ENCODE assay signal across 11 cellular contexts in the genomic region with DNA sequence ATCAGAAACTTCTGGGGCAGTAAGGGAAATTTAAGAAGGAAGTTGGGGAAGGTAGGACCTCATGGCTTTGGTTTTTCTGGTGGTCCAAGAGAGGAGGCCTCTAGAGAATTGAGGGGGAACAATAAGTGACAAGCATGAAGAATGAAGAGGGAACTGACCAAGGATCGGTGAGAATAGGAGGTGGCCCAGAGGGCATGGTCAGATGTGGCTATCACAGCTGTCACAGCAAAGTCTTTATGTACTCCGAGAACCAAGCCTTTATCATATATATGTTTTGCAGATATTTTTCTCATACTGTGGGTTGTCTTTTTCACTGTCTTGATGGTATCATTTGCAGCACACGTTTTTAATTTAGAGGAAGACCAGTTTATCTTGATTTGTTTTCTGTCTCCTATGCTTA.
DNase-seq lines count a peak whose midpoint lies in the region; ATAC-seq and TF ChIP-seq lines count a peak whose summit lies in the region.
"Had no signal": no experiment of that assay in that cellular context is flagged by ENCODE, and none has a peak within 500 bp of the region (broad histone marks: within the 10 kb centered on the region; RNA-seq: fewer than 3 reads in every experiment).

No MANE protein-coding gene starts in this region.

- peak overlapping the region; percentile 78 for H3K4me3 Mint-ChIP-seq in activated CD8-positive, alpha-beta memory T cell treated with anti-CD3 and anti-CD28 coated beads, Interleukin-2, amount 10 ng/mL, durations not matched to agents 7 days and 5 days
- H3K4me3 Mint-ChIP-seq in T-helper 17 cell (peak overlapping the region; percentile 90), mesothelial cell of epicardium (no peak overlapping the region)

- intact Hi-C loops in left lung (cut with DNase I) (no loop called here), testis (cut with DNase I; ENCODE audit: low total_unique reads) (no loop called here)

- no peak for TF ChIP-seq POLR2A in testis (IDR thresholded peaks at IDR 0.05)

- H3K9me3 ChIP-seq in T-helper 17 cell (ENCODE audit: control insufficient read depth, low read length, poor library complexity, severe bottlenecking) (no peaks in the 10 kb centered on the region), left lung (no peaks in the 10 kb centered on the region), testis (no peaks in the 10 kb centered on the region)
- H3K9me3 ChIP-seq: adrenal gland had no signal

- TF ChIP-seq CTCF in left lung (IDR thresholded peaks at IDR 0.05): no peak
- no peak for TF ChIP-seq CTCF in testis (IDR thresholded peaks at IDR 0.05)
- TF ChIP-seq CTCF in mesothelial cell of epicardium (IDR thresholded peaks at IDR 0.05; ENCODE audit: unreplicated experiment): no peak

- H3K27ac Mint-ChIP-seq in activated CD8-positive, alpha-beta memory T cell treated with anti-CD3 and anti-CD28 coated beads, Interleukin-2, amount 10 ng/mL, durations not matched to agents 7 days and 5 days: peak overlapping the region; percentile 98
- peak overlapping the region; percentile 98 for H3K27ac Mint-ChIP-seq in T-helper 17 cell
- H3K27ac Mint-ChIP-seq in mesothelial cell of epicardium: no peak overlapping the region

- H3K27me3 Mint-ChIP-seq in activated CD8-positive, alpha-beta memory T cell treated with anti-CD3 and anti-CD28 coated beads, Interleukin-2, amount 10 ng/mL, durations not matched to agents 7 days and 5 days: no peaks in the 10 kb centered on the region
- H3K27me3 Mint-ChIP-seq in T-helper 17 cell (no peaks in the 10 kb centered on the region), mesothelial cell of epicardium (ENCODE audit: low read depth) (no peaks in the 10 kb centered on the region)

- H3K4me1 ChIP-seq in left lung (peaks cover 20 to 67% of the 10 kb centered on the region in 2 donors), testis (peaks cover 28% of the 10 kb centered on the region)

- CTCF ChIA-PET in activated CD8-positive, alpha-beta memory T cell treated with anti-CD3 and anti-CD28 coated beads, Interleukin-2, amount 10 ng/mL, durations not matched to agents 7 days and 5 days (lab: Charles Lee): interaction anchor here (0.5 to 5.4 kb wide), 5 partner anchors 9 to 55 kb away, joined by 3 to 76 read pairs (median 5); no protein-coding TSS in a partner anchor

- DNase-seq in activated CD8-positive, alpha-beta memory T cell treated with anti-CD3 and anti-CD28 coated beads, Interleukin-2, amount 10 ng/mL, durations not matched to agents 7 days and 5 days: no peak
- DNase-seq in activated CD8-positive, alpha-beta memory T cell treated with anti-CD3 and anti-CD28 coated beads, Interleukin-2, amount 50 U/mL, for 4 hours: no peak
- DNase-seq in T-helper 17 cell (no peak), left lung (no peak), testis (no peak), mesothelial cell of epicardium (ENCODE audit: low spot score in 2 of 2, unreplicated experiment in 2 of 2) (no peak)
- DNase-seq in activated CD8-positive, alpha-beta memory T cell treated with anti-CD3 and anti-CD28 coated beads, Interleukin-2, amount 50 U/mL, for 48 hours: no peak
- DNase-seq: ACHN, adrenal gland, PC-9 had no signal

- H3K9me3 Mint-ChIP-seq in activated CD8-positive, alpha-beta memory T cell treated with anti-CD3 and anti-CD28 coated beads, Interleukin-2, amount 10 ng/mL, durations not matched to agents 7 days and 5 days (ENCODE audit: low read depth): no peaks in the 10 kb centered on the region
- H3K9me3 Mint-ChIP-seq in mesothelial cell of epicardium: peaks cover 13% of the 10 kb centered on the region

- peaks cover 64% of the 10 kb centered on the region for H3K36me3 Mint-ChIP-seq in activated CD8-positive, alpha-beta memory T cell treated with anti-CD3 and anti-CD28 coated beads, Interleukin-2, amount 10 ng/mL, durations not matched to agents 7 days and 5 days
- H3K36me3 Mint-ChIP-seq in T-helper 17 cell (ENCODE audit: low read depth) (peaks cover 15% of the 10 kb centered on the region), mesothelial cell of epicardium (peaks cover 28% of the 10 kb centered on the region)

- H3K27ac ChIP-seq in left lung (peak overlapping the region; percentile 89 to 95), testis (peak overlapping the region; percentile 47 to 70)
- H3K27ac ChIP-seq: PC-9 had no signal

- H3K4me1 Mint-ChIP-seq in activated CD8-positive, alpha-beta memory T cell treated with anti-CD3 and anti-CD28 coated beads, Interleukin-2, amount 10 ng/mL, durations not matched to agents 7 days and 5 days: peaks cover 81% of the 10 kb centered on the region
- H3K4me1 Mint-ChIP-seq in T-helper 17 cell (peaks cover 70% of the 10 kb centered on the region), mesothelial cell of epicardium (peaks cover 13% of the 10 kb centered on the region)

- WGBS in testis, 2 donors: 88 to 92% methylated on average over 3 of the region's 3 CpGs

- H3K36me3 ChIP-seq in left lung (no peaks in the 10 kb centered on the region), testis (ENCODE audit: low read depth, missing control alignments) (no peaks in the 10 kb centered on the region)
- H3K36me3 ChIP-seq: adrenal gland had no signal

- no peaks in the 10 kb centered on the region for H3K27me3 ChIP-seq in left lung
- H3K27me3 ChIP-seq in testis: no peaks in the 10 kb centered on the region
- H3K27me3 ChIP-seq: adrenal gland had no signal

- no peak for ATAC-seq in activated CD8-positive, alpha-beta memory T cell treated with anti-CD3 and anti-CD28 coated beads, Interleukin-2, amount 10 ng/mL, durations not matched to agents 7 days and 5 days
- ATAC-seq in T-helper 17 cell: no peak
- no peak for ATAC-seq in left lung
- ATAC-seq in GM21576 (IDR thresholded peaks at IDR 0.05; ENCODE audit: unreplicated experiment): no peak

- H3K4me3 ChIP-seq in left lung (no peak overlapping the region), testis (no peak overlapping the region)
- H3K4me3 ChIP-seq: adrenal gland, PC-9 had no signal
